2 cellular contexts compared by ENCODE assay signal in genomic region chr16:23274968-23275367, GRCh38.
A peak's percentile ranks its signal among the peaks of the same experiment; 100 is the strongest.
TF ChIP-seq lines count a peak whose summit lies in the region.

No MANE protein-coding gene starts in this region.

TF ChIP-seq in GM23338, 12 proteins besides CTCF, POLR2A, EP300 and RAD21 (continued from another document):
- no peak for TF ChIP-seq ZNF462 (CRISPR knock-in tag; IDR thresholded peaks at IDR 0.05)
- TF ChIP-seq ZNF114 (CRISPR knock-in tag; IDR thresholded peaks at IDR 0.05): no peak
- TF ChIP-seq ZNF331 (CRISPR knock-in tag; IDR thresholded peaks at IDR 0.05; ENCODE audit: low read depth): no peak
- TF ChIP-seq STAT1 (IDR thresholded peaks at IDR 0.05; ENCODE audit: unreplicated experiment): no peak
- 0 out of 2 replicates have a peak, but pooled peaks have one; percentile 10 for TF ChIP-seq CREB1 (CRISPR knock-in tag; IDR thresholded peaks at IDR 0.05; ENCODE audit: low read depth)
- no peak for TF ChIP-seq NANOG (IDR thresholded peaks at IDR 0.05; ENCODE audit: borderline replicate concordance)
- no peak for TF ChIP-seq EZH2phosphoT487 (IDR thresholded peaks at IDR 0.05; ENCODE audit: unreplicated experiment)
- peak; percentile 40; the same call in 1 of the 2 replicates for TF ChIP-seq ETS1 (IDR thresholded peaks at IDR 0.05)
- TF ChIP-seq JUNB (IDR thresholded peaks at IDR 0.05; ENCODE audit: unreplicated experiment): no peak
- TF ChIP-seq REST (IDR thresholded peaks at IDR 0.05; ENCODE audit: unreplicated experiment): no peak
- TF ChIP-seq POLR2AphosphoS5 (IDR thresholded peaks at IDR 0.05; ENCODE audit: low read depth): no peak

TF ChIP-seq in WTC11, 78 proteins besides CTCF, POLR2A, EP300 and RAD21:
- TF ChIP-seq USF2 (CRISPR knock-in tag; IDR thresholded peaks at IDR 0.05) (peak; percentile 93), USF1 (CRISPR knock-in tag; IDR thresholded peaks at IDR 0.05) (peak; percentile 91), NFYB (CRISPR knock-in tag; conservative IDR thresholded peaks at IDR 0.05; ENCODE audit: low read depth) (0 out of 2 replicates have a peak, but pooled peaks have one; percentile 19), AR (CRISPR knock-in tag; IDR thresholded peaks at IDR 0.05) (no peak), JAZF1 (CRISPR knock-in tag; IDR thresholded peaks at IDR 0.05) (no peak)
